Comparison of ENCODE assay signal across 14 cellular contexts in genomic region chr12:74896186-74896585, GRCh38.
A peak's percentile ranks its signal among the peaks of the same experiment; 100 is the strongest.
DNase-seq lines count a peak whose midpoint lies in the region; ATAC-seq, FAIRE-seq and TF ChIP-seq lines count a peak whose summit lies in the region.
"Had no signal": no experiment of that assay in that cellular context is flagged by ENCODE, and none has a peak within 500 bp of the region (broad histone marks: within the 10 kb centered on the region; RNA-seq: fewer than 3 reads in every experiment).

No MANE protein-coding gene starts in this region.

- H3K36me3 ChIP-seq in IMR-90 (ENCODE audit: control insufficient read depth, insufficient read depth, low read length) = no peaks in the 10 kb centered on the region
- H3K36me3 ChIP-seq in bronchial epithelial cell (ENCODE audit: control insufficient read depth, insufficient read depth, low read length) = no peaks in the 10 kb centered on the region
- H3K36me3 ChIP-seq: BE2C had no signal

- H2BK120ac ChIP-seq in IMR-90 (ENCODE audit: low read depth, low read length) = no peak overlapping the region

- no peak overlapping the region for H3K4ac ChIP-seq in IMR-90 (ENCODE audit: low read depth, low read length)

- H3K56ac ChIP-seq in IMR-90 (ENCODE audit: extremely low read depth, insufficient read depth, low read length) = no peak overlapping the region

- no peak overlapping the region for H2BK15ac ChIP-seq in IMR-90 (ENCODE audit: low read depth, low read length)

- peaks cover 30% of the 10 kb centered on the region for H3K4me1 Mint-ChIP-seq in activated CD4-positive, alpha-beta T cell treated with anti-CD3 and anti-CD28 coated beads for 36 hours
- H3K4me1 Mint-ChIP-seq in activated T-helper 1 cell treated with anti-CD3 and anti-CD28 coated beads, Interleukin-12 subunit alpha, Interleukin-12 subunit beta, Interleukin-2, Interleukin-4 antibody, amounts not matched to agents 30 ng/mL and 10 ng/mL and 1 ng/mL, durations not matched to agents 14 hours and 24 hours and 36 hours (ENCODE audit: low read depth) = no peaks in the 10 kb centered on the region

- no peak overlapping the region for H3K4me2 ChIP-seq in IMR-90 (ENCODE audit: low read depth, low read length)
- H3K4me2 ChIP-seq: PC-9 had no signal

- H3K27ac Mint-ChIP-seq in activated CD4-positive, alpha-beta T cell treated with anti-CD3 and anti-CD28 coated beads for 36 hours = no peak overlapping the region
- H3K27ac Mint-ChIP-seq in activated T-helper 1 cell treated with anti-CD3 and anti-CD28 coated beads, Interleukin-12 subunit alpha, Interleukin-12 subunit beta, Interleukin-2, Interleukin-4 antibody, amounts not matched to agents 30 ng/mL and 10 ng/mL and 1 ng/mL, durations not matched to agents 14 hours and 24 hours and 36 hours = no peak overlapping the region
- H3K27ac Mint-ChIP-seq: CD8-positive, alpha-beta T cell had no signal

- in situ Hi-C loops in IMR-90 (cut with MboI; ENCODE audit: low sequenced_read_pairs) = no loop called here

- H3K27ac ChIP-seq in AG04450 (ENCODE audit: low read depth, low read length) (no peak overlapping the region), IMR-90 (ENCODE audit: insufficient read depth, low read length) (no peak overlapping the region)
- H3K27ac ChIP-seq: PC-9 had no signal

- no peak overlapping the region for H3K18ac ChIP-seq in IMR-90 (ENCODE audit: low read depth, low read length)

- no CpG with 5 or more reads among the region's 1 CpG for WGBS in IMR-90 (ENCODE audit: extremely low coverage in 2 of 2, insufficient read length in 1 of 2), 2 experiments

- H3K9me3 ChIP-seq in AG04450 (ENCODE audit: control insufficient read depth, insufficient read depth, low read length) (no peaks in the 10 kb centered on the region), IMR-90 (ENCODE audit: control insufficient read depth, insufficient read depth, low read length) (no peaks in the 10 kb centered on the region)
- H3K9me3 ChIP-seq: BE2C had no signal

- no peaks in the 10 kb centered on the region for H4K20me1 ChIP-seq in IMR-90 (ENCODE audit: insufficient read depth, low read length)

- no peak overlapping the region for H2BK20ac ChIP-seq in IMR-90 (ENCODE audit: low read depth, low read length)

- H3K27me3 ChIP-seq in AG04450 (ENCODE audit: control insufficient read depth, insufficient read depth, low read length) (no peaks in the 10 kb centered on the region), IMR-90 (ENCODE audit: control insufficient read depth, insufficient read depth, low read length) (no peaks in the 10 kb centered on the region), bronchial epithelial cell (ENCODE audit: control insufficient read depth, insufficient read depth, low read length) (no peaks in the 10 kb centered on the region)
- H3K27me3 ChIP-seq: BE2C had no signal

- H2BK5ac ChIP-seq in IMR-90 (ENCODE audit: low read depth, low read length, poor library complexity, severe bottlenecking) = no peak overlapping the region

- no peak overlapping the region for H3K14ac ChIP-seq in IMR-90 (replicated peaks; ENCODE audit: low read depth, low read length)

- H4K8ac ChIP-seq in IMR-90 (ENCODE audit: low read depth in 2 of 2, low read length in 2 of 2) = no peak overlapping the region

- no peak overlapping the region for H4K91ac ChIP-seq in IMR-90 (ENCODE audit: insufficient read depth, low read depth, low read length)

- ATAC-seq in IMR-90 (ENCODE audit: low read depth) = peak; percentile 49; the same call in 1 of the 2 replicates
- no peak for ATAC-seq in activated CD4-positive, alpha-beta T cell treated with anti-CD3 and anti-CD28 coated beads for 36 hours
- ATAC-seq: CD8-positive, alpha-beta T cell had no signal

- DNase-seq in AG04450 (ENCODE audit: low read depth, low spot score) = peak; percentile 1
- peak; percentile 42 for DNase-seq in IMR-90
- DNase-seq in bronchial epithelial cell (ENCODE audit: low read depth) = peak; percentile 52
- DNase-seq in kidney tubule cell (ENCODE audit: low spot score) = peak; percentile 60
- no peak for DNase-seq in NCI-H187 treated with DMSO at 0.1 percent for 48 hours (lab: John Stamatoyannopoulos, UW)
- DNase-seq in activated CD4-positive, alpha-beta T cell treated with anti-CD3 and anti-CD28 coated beads for 36 hours = no peak
- DNase-seq in activated T-helper 1 cell treated with anti-CD3 and anti-CD28 coated beads, Interleukin-12 subunit alpha, Interleukin-12 subunit beta, Interleukin-2, Interleukin-4 antibody, amounts not matched to agents 30 ng/mL and 10 ng/mL and 1 ng/mL, durations not matched to agents 14 hours and 24 hours and 36 hours (ENCODE audit: low spot score) = no peak
- DNase-seq: BE2C; CD8-positive, alpha-beta T cell; HCEC 1CT; NCI-H146; NCI-H2227 treated with DMSO at 0.1 percent for 48 hours; NCI-H69; PC-9 had no signal

- no peak overlapping the region for H2AFZ ChIP-seq in IMR-90 (replicated peaks; ENCODE audit: low read length, poor library complexity)
- H2AFZ ChIP-seq: PC-9 had no signal

- no peak overlapping the region for H2AK9ac ChIP-seq in IMR-90 (replicated peaks; ENCODE audit: low read depth, low read length, poor library complexity)

- CTCF ChIA-PET in AG04450 (lab: Charles Lee) (no interaction called here), IMR-90 (lab: Yijun Ruan, JAX) (no interaction called here)
- CTCF ChIA-PET in activated CD4-positive, alpha-beta T cell treated with anti-CD3 and anti-CD28 coated beads for 36 hours (lab: Charles Lee) = interaction anchor here (0.6 to 1.9 kb wide), 3 partner anchors 15 to 495 kb away, joined by 3 to 5 read pairs (median 4); partner anchors contain the start of gene GLIPR1L2

- no peaks in the 10 kb centered on the region for H3K9me3 Mint-ChIP-seq in activated CD4-positive, alpha-beta T cell treated with anti-CD3 and anti-CD28 coated beads for 36 hours (ENCODE audit: low read depth)
- no peaks in the 10 kb centered on the region for H3K9me3 Mint-ChIP-seq in activated T-helper 1 cell treated with anti-CD3 and anti-CD28 coated beads, Interleukin-12 subunit alpha, Interleukin-12 subunit beta, Interleukin-2, Interleukin-4 antibody, amounts not matched to agents 30 ng/mL and 10 ng/mL and 1 ng/mL, durations not matched to agents 14 hours and 24 hours and 36 hours
- H3K9me3 Mint-ChIP-seq: CD8-positive, alpha-beta T cell had no signal

- H4K5ac ChIP-seq in IMR-90 (ENCODE audit: low read depth, low read length) = no peak overlapping the region

- no peaks in the 10 kb centered on the region for H3K27me3 Mint-ChIP-seq in activated CD4-positive, alpha-beta T cell treated with anti-CD3 and anti-CD28 coated beads for 36 hours
- H3K27me3 Mint-ChIP-seq in activated T-helper 1 cell treated with anti-CD3 and anti-CD28 coated beads, Interleukin-12 subunit alpha, Interleukin-12 subunit beta, Interleukin-2, Interleukin-4 antibody, amounts not matched to agents 30 ng/mL and 10 ng/mL and 1 ng/mL, durations not matched to agents 14 hours and 24 hours and 36 hours (ENCODE audit: insufficient read depth) = no peaks in the 10 kb centered on the region

- H3K4me3 ChIP-seq in AG04450 (ENCODE audit: low read depth, low read length) (no peak overlapping the region), IMR-90 (ENCODE audit: insufficient read depth, low read depth, low read length) (no peak overlapping the region), bronchial epithelial cell (ENCODE audit: low read depth, low read length) (no peak overlapping the region)
- H3K4me3 ChIP-seq: PC-9 had no signal

- no peak overlapping the region for H2AK5ac ChIP-seq in IMR-90 (ENCODE audit: low read depth, low read length)

- no peaks in the 10 kb centered on the region for H3K79me1 ChIP-seq in IMR-90 (ENCODE audit: low read depth in 1 of 2, low read length in 2 of 2)

- no peaks in the 10 kb centered on the region for H3K36me3 Mint-ChIP-seq in activated CD4-positive, alpha-beta T cell treated with anti-CD3 and anti-CD28 coated beads for 36 hours (ENCODE audit: low read depth)
- H3K36me3 Mint-ChIP-seq in activated T-helper 1 cell treated with anti-CD3 and anti-CD28 coated beads, Interleukin-12 subunit alpha, Interleukin-12 subunit beta, Interleukin-2, Interleukin-4 antibody, amounts not matched to agents 30 ng/mL and 10 ng/mL and 1 ng/mL, durations not matched to agents 14 hours and 24 hours and 36 hours (ENCODE audit: low read depth) = no peaks in the 10 kb centered on the region
- H3K36me3 Mint-ChIP-seq: CD8-positive, alpha-beta T cell had no signal

- POLR2A ChIA-PET in AG04450 (lab: Yijun Ruan, JAX) (no interaction called here), IMR-90 (lab: Charles Lee; ENCODE audit: unreplicated experiment) (no interaction called here)
- POLR2A ChIA-PET in activated CD4-positive, alpha-beta T cell treated with anti-CD3 and anti-CD28 coated beads for 36 hours (lab: Charles Lee) = no interaction called here

- dilution Hi-C loops in IMR-90 (cut with HindIII; ENCODE audit: low sequenced_read_pairs, unreplicated experiment) = no loop called here

- intact Hi-C loops in IMR-90 (cut with micrococcal nuclease) = no loop called here
- intact Hi-C loops in activated CD4-positive, alpha-beta T cell treated with anti-CD3 and anti-CD28 coated beads for 36 hours (cut with DNase I, micrococcal nuclease) = no loop called here
- intact Hi-C loops in activated T-helper 1 cell treated with anti-CD3 and anti-CD28 coated beads, Interleukin-12 subunit alpha, Interleukin-12 subunit beta, Interleukin-2, Interleukin-4 antibody, amounts not matched to agents 30 ng/mL and 10 ng/mL and 1 ng/mL, durations not matched to agents 14 hours and 24 hours and 36 hours (cut with micrococcal nuclease) = no loop called here

- H3K4me1 ChIP-seq in IMR-90 (ENCODE audit: control insufficient read depth, insufficient read depth, low read length) = 0 out of 2 replicates have a peak, but pooled peaks cover 2% of the 10 kb centered on the region
- H3K4me1 ChIP-seq: BE2C had no signal

- TF ChIP-seq POLR2A in IMR-90 (IDR thresholded peaks at IDR 0.05; ENCODE audit: low read depth, low read length) = no peak

- H3K9ac ChIP-seq in IMR-90 (ENCODE audit: low read depth, low read length) = no peak overlapping the region

- no peak for TF ChIP-seq CTCF in AG04450 (IDR thresholded peaks at IDR 0.05; ENCODE audit: low read depth, low read length)
- no peak for TF ChIP-seq CTCF in IMR-90 (conservative IDR thresholded peaks at IDR 0.05; ENCODE audit: low read depth, low read length)
- TF ChIP-seq CTCF in bronchial epithelial cell (IDR thresholded peaks at IDR 0.05; ENCODE audit: insufficient read depth, low read length, severe bottlenecking) = no peak

- TF ChIP-seq RAD21 in IMR-90 (IDR thresholded peaks at IDR 0.05; ENCODE audit: low read length) = no peak

- BruUV-seq in IMR-90 (replicated peaks; lab: Mats Ljungman, UMichigan) = no TSS peak

- no peaks in the 10 kb centered on the region for H3K9me1 ChIP-seq in IMR-90 (ENCODE audit: insufficient read depth, low read length)

- no peak for FAIRE-seq in bronchial epithelial cell (lab: Jason Lieb, UNC)

- no peak overlapping the region for H3K4me3 Mint-ChIP-seq in activated CD4-positive, alpha-beta T cell treated with anti-CD3 and anti-CD28 coated beads for 36 hours
- no peak overlapping the region for H3K4me3 Mint-ChIP-seq in activated T-helper 1 cell treated with anti-CD3 and anti-CD28 coated beads, Interleukin-12 subunit alpha, Interleukin-12 subunit beta, Interleukin-2, Interleukin-4 antibody, amounts not matched to agents 30 ng/mL and 10 ng/mL and 1 ng/mL, durations not matched to agents 14 hours and 24 hours and 36 hours
- H3K4me3 Mint-ChIP-seq: CD8-positive, alpha-beta T cell had no signal

- H3K23ac ChIP-seq in IMR-90 (ENCODE audit: low read depth, low read length) = no peak overlapping the region

TF ChIP-seq in IMR-90, 13 proteins besides CTCF, POLR2A, EP300 and RAD21 (continues in another document):
- TF ChIP-seq MXI1 (IDR thresholded peaks at IDR 0.05; ENCODE audit: borderline replicate concordance, low read depth, low read length) = no peak

Comparison
In these comparisons a context has a peak if more than half of its experiments do, and no peak if none do; other contexts are left out.
1. DNase-seq: peak in AG04450 (single experiment), IMR-90 (single experiment), bronchial epithelial cell (single experiment) and kidney tubule cell (single experiment); none in NCI-H187 treated with DMSO at 0.1 percent for 48 hours (single experiment), activated CD4-positive, alpha-beta T cell treated with anti-CD3 and anti-CD28 coated beads for 36 hours (single experiment) and activated T-helper 1 cell treated with anti-CD3 and anti-CD28 coated beads, Interleukin-12 subunit alpha, Interleukin-12 subunit beta, Interleukin-2, Interleukin-4 antibody, amounts not matched to agents 30 ng/mL and 10 ng/mL and 1 ng/mL, durations not matched to agents 14 hours and 24 hours and 36 hours (single experiment).